ENCODE assay signal across 8 cellular contexts in the genomic region with DNA sequence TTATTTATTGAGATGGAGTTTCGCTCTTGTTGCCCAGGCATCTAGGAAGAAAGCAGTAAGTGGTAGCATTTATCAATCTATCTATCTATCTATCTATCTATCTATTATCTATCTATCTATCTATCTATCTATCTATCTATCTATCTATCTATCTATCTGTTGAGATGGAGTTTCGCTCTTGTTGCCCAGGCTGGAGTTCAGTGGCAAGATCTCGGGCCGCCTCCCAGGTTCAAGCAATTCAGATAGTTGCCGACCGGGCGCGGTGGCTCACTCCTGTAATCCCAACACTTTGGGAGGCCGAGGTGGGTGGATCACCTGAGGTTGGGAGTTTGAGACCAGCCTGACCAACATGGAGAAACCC. TPM values are rescaled to one million over a fixed set of nuclear protein-coding genes. Genes with fewer than 3 reads are reported as not detected.
DNase-seq lines count a peak whose midpoint lies in the region; ATAC-seq and TF ChIP-seq lines count a peak whose summit lies in the region.
"Not testable (repeated sequence)": the region's sequence is repeated elsewhere in the genome, so short reads cannot be mapped to it uniquely, and the experiment has no call there.

No MANE protein-coding gene starts in this region.

- H3K4me1 ChIP-seq in ACC112 (ENCODE audit: control insufficient read depth, insufficient read depth, low read length, unreplicated experiment) = not testable (repeated sequence)
- peaks cover 12 to 15% of the 10 kb centered on the region in 2 experiments for H3K4me1 ChIP-seq in HCT116 (ENCODE audit: control insufficient read depth in 1 of 2, insufficient read depth in 2 of 2, low read length in 2 of 2)
- H3K4me1 ChIP-seq in OCI-LY1 (ENCODE audit: insufficient read depth, low read length, severe bottlenecking) = peaks cover 13% of the 10 kb centered on the region

- H3K4me3 Mint-ChIP-seq in activated CD8-positive, alpha-beta T cell treated with anti-CD3 and anti-CD28 coated beads for 36 hours = peak overlapping the region; percentile 89
- H3K4me3 Mint-ChIP-seq in MCF 10A (ENCODE audit: unreplicated experiment) = peak overlapping the region; percentile 83
- peak overlapping the region; percentile 93 for H3K4me3 Mint-ChIP-seq in natural killer cell treated with Interleukin-12 subunit alpha and Interleukin-12 subunit beta and Interleukin-15 and Interleukin-18, amount 100 ng/mL, for 72 hours
- H3K4me3 Mint-ChIP-seq in stimulated activated effector memory CD8-positive, alpha-beta T cell treated with anti-CD3 and anti-CD28 coated beads, Interleukin-12 subunit alpha, Interleukin-12 subunit beta, amount 100 ng/mL, for 72 hours = peak overlapping the region; percentile 88

- intact Hi-C loops in HCT116 (cut with micrococcal nuclease) = loop anchor here (1.0 to 10.0 kb wide), 3 partner anchors 10 to 86 kb away; a partner anchor contains a TSS
- intact Hi-C loops in activated CD8-positive, alpha-beta T cell treated with anti-CD3 and anti-CD28 coated beads for 36 hours (cut with micrococcal nuclease) = loop anchor here (5.0 kb wide), 1 partner anchor 34 kb away; a partner anchor contains a TSS
- intact Hi-C loops in MCF 10A (cut with micrococcal nuclease); Right ventricle myocardium superior (cut with DNase I): not testable (repeated sequence)

- TF ChIP-seq POLR2A in HCT116 (IDR thresholded peaks at IDR 0.05; ENCODE audit: borderline replicate concordance, extremely low read depth, insufficient read depth, insufficient read length) = not testable (repeated sequence)

- TSS peak; percentile 85 for BruUV-seq in HCT116 (replicated peaks; lab: Mats Ljungman, UMichigan)
- BruUV-seq in MCF 10A (replicated peaks; lab: Mats Ljungman, UMichigan) = not testable (repeated sequence)

- DNase-seq in HCT116 (ENCODE audit: low read depth, low spot score); activated CD8-positive, alpha-beta T cell treated with anti-CD3 and anti-CD28 coated beads for 36 hours; MCF 10A (ENCODE audit: unreplicated experiment); natural killer cell treated with Interleukin-12 subunit alpha and Interleukin-12 subunit beta and Interleukin-15 and Interleukin-18, amount 100 ng/mL, for 72 hours (ENCODE audit: low spot score); stimulated activated effector memory CD8-positive, alpha-beta T cell treated with anti-CD3 and anti-CD28 coated beads, Interleukin-12 subunit alpha, Interleukin-12 subunit beta, amount 100 ng/mL, for 72 hours (ENCODE audit: low spot score in 2 of 2): not testable (repeated sequence)
- DNase-seq in Right ventricle myocardium superior = peak; percentile 41

- POLR2A ChIA-PET in HCT116 (lab: Charles Lee) = interaction anchor here (0.9 to 1.5 kb wide), 11 partner anchors 9 to 187 kb away, joined by 3 to 15 read pairs (median 4); a partner anchor contains a TSS
- POLR2A ChIA-PET in activated CD8-positive, alpha-beta T cell treated with anti-CD3 and anti-CD28 coated beads for 36 hours (lab: Charles Lee) = interaction anchor here (0.6 to 2.6 kb wide), 8 partner anchors 10 to 101 kb away, joined by 3 to 25 read pairs (median 6); a partner anchor contains a TSS
- POLR2A ChIA-PET in MCF 10A (lab: Yijun Ruan, JAX) = interaction anchor here (0.6 to 4.5 kb wide), 25 partner anchors 7 to 379 kb away, joined by 3 to 49 read pairs (median 7); a partner anchor contains a TSS

- not testable (repeated sequence) for H3F3A ChIP-seq in OCI-LY1 (ENCODE audit: insufficient read depth, low read length)

- peaks cover 11% of the 10 kb centered on the region for H3K4me1 Mint-ChIP-seq in activated CD8-positive, alpha-beta T cell treated with anti-CD3 and anti-CD28 coated beads for 36 hours (ENCODE audit: low read depth)
- peaks cover 14% of the 10 kb centered on the region for H3K4me1 Mint-ChIP-seq in MCF 10A (ENCODE audit: insufficient read depth, unreplicated experiment)
- peaks cover 11 to 14% of the 10 kb centered on the region in 2 donors for H3K4me1 Mint-ChIP-seq in natural killer cell treated with Interleukin-12 subunit alpha and Interleukin-12 subunit beta and Interleukin-15 and Interleukin-18, amount 100 ng/mL, for 72 hours (ENCODE audit: low read depth in 2 of 2)
- H3K4me1 Mint-ChIP-seq in stimulated activated effector memory CD8-positive, alpha-beta T cell treated with anti-CD3 and anti-CD28 coated beads, Interleukin-12 subunit alpha, Interleukin-12 subunit beta, amount 100 ng/mL, for 72 hours = peaks cover 24% of the 10 kb centered on the region

- peak; percentile 61 for ATAC-seq in HCT116
- ATAC-seq in activated CD8-positive, alpha-beta T cell treated with anti-CD3 and anti-CD28 coated beads for 36 hours; Right ventricle myocardium superior (ENCODE audit: poor library complexity); natural killer cell treated with Interleukin-12 subunit alpha and Interleukin-12 subunit beta and Interleukin-15 and Interleukin-18, amount 100 ng/mL, for 72 hours; stimulated activated effector memory CD8-positive, alpha-beta T cell treated with anti-CD3 and anti-CD28 coated beads, Interleukin-12 subunit alpha, Interleukin-12 subunit beta, amount 100 ng/mL, for 72 hours: not testable (repeated sequence)

- H3K9me3 Mint-ChIP-seq in activated CD8-positive, alpha-beta T cell treated with anti-CD3 and anti-CD28 coated beads for 36 hours; MCF 10A (ENCODE audit: unreplicated experiment); natural killer cell treated with Interleukin-12 subunit alpha and Interleukin-12 subunit beta and Interleukin-15 and Interleukin-18, amount 100 ng/mL, for 72 hours; stimulated activated effector memory CD8-positive, alpha-beta T cell treated with anti-CD3 and anti-CD28 coated beads, Interleukin-12 subunit alpha, Interleukin-12 subunit beta, amount 100 ng/mL, for 72 hours: not testable (repeated sequence)

- CTCF ChIA-PET in HCT116 (lab: Charles Lee) (interaction anchor here (0.9 to 2.3 kb wide), 3 partner anchors 9 to 336 kb away, joined by 5 to 13 read pairs (median 6); a partner anchor contains a TSS), MCF 10A (lab: Yijun Ruan, JAX) (interaction anchor here (0.6 to 1.6 kb wide), 4 partner anchors 10 to 95 kb away, joined by 3 to 8 read pairs (median 4); no protein-coding TSS in a partner anchor)
- CTCF ChIA-PET in activated CD8-positive, alpha-beta T cell treated with anti-CD3 and anti-CD28 coated beads for 36 hours (lab: Charles Lee) = interaction anchor here (0.6 to 2.7 kb wide), 5 partner anchors 10 to 105 kb away, joined by 3 to 31 read pairs (median 4); a partner anchor contains a TSS

- TF ChIP-seq RAD21 in HCT116 (IDR thresholded peaks at IDR 0.05; ENCODE audit: low read depth) = not testable (repeated sequence)

- not testable (repeated sequence) for H3K9me3 ChIP-seq in HCT116 (ENCODE audit: control insufficient read depth in 1 of 2, insufficient read depth in 1 of 2, low read depth in 1 of 2, low read length in 2 of 2); OCI-LY1 (ENCODE audit: low read length)

- RAD21 ChIA-PET in HCT116 (lab: Charles Lee; ENCODE audit: low non-redundant PET in 1 of 2, low total read pairs in 2 of 2, uncharacterized antibody in 2 of 2, unreplicated experiment in 2 of 2) = interaction anchor here in 1 of 2 experiments (0.7 kb wide), 1 partner anchor 36 kb away, joined by 4 read pairs; no protein-coding TSS in a partner anchor

- H3K9me2 ChIP-seq in HCT116 (ENCODE audit: insufficient read depth); OCI-LY1 (ENCODE audit: low read depth, low read length): not testable (repeated sequence)

- H3K9ac ChIP-seq in HCT116 (ENCODE audit: low read length) = peak overlapping the region; percentile 90; the same call in 1 of the 2 replicates
- peak overlapping the region; percentile 47; the same call in 1 of the 2 replicates for H3K9ac ChIP-seq in OCI-LY1 (ENCODE audit: low read length)

- H3K4me3 ChIP-seq in ACC112 (ENCODE audit: low read depth, low read length) (peak overlapping the region; percentile 86), HCT116 (replicated peaks in 1 of 2; ENCODE audit: low read depth in 1 of 2, low read length in 2 of 2) (peak overlapping the region; percentile 30 to 94), OCI-LY1 (ENCODE audit: low read depth, low read length, poor library complexity, severe bottlenecking) (peak overlapping the region; percentile 92)

- not testable (repeated sequence) for H3K27me3 ChIP-seq in ACC112 (ENCODE audit: insufficient read depth, low read length); HCT116 (ENCODE audit: insufficient read depth, low read length); OCI-LY1 (ENCODE audit: insufficient read depth, low read length)

- not testable (repeated sequence) for H4K20me1 ChIP-seq in HCT116 (ENCODE audit: insufficient read depth); OCI-LY1 (ENCODE audit: insufficient read depth, low read length)

- H3K27ac Mint-ChIP-seq in activated CD8-positive, alpha-beta T cell treated with anti-CD3 and anti-CD28 coated beads for 36 hours = peak overlapping the region; percentile 66
- peak overlapping the region; percentile 75 for H3K27ac Mint-ChIP-seq in MCF 10A (ENCODE audit: low read depth, unreplicated experiment)
- H3K27ac Mint-ChIP-seq in natural killer cell treated with Interleukin-12 subunit alpha and Interleukin-12 subunit beta and Interleukin-15 and Interleukin-18, amount 100 ng/mL, for 72 hours = peak overlapping the region; percentile 80 to 95
- peak overlapping the region; percentile 91 for H3K27ac Mint-ChIP-seq in stimulated activated effector memory CD8-positive, alpha-beta T cell treated with anti-CD3 and anti-CD28 coated beads, Interleukin-12 subunit alpha, Interleukin-12 subunit beta, amount 100 ng/mL, for 72 hours

- peaks cover 16% of the 10 kb centered on the region for H3K36me3 Mint-ChIP-seq in activated CD8-positive, alpha-beta T cell treated with anti-CD3 and anti-CD28 coated beads for 36 hours (ENCODE audit: low read depth)
- H3K36me3 Mint-ChIP-seq in MCF 10A (ENCODE audit: insufficient read depth, unreplicated experiment) = peaks cover 20% of the 10 kb centered on the region
- H3K36me3 Mint-ChIP-seq in natural killer cell treated with Interleukin-12 subunit alpha and Interleukin-12 subunit beta and Interleukin-15 and Interleukin-18, amount 100 ng/mL, for 72 hours = not testable (repeated sequence)
- peaks cover 44% of the 10 kb centered on the region for H3K36me3 Mint-ChIP-seq in stimulated activated effector memory CD8-positive, alpha-beta T cell treated with anti-CD3 and anti-CD28 coated beads, Interleukin-12 subunit alpha, Interleukin-12 subunit beta, amount 100 ng/mL, for 72 hours

- H3K4me2 ChIP-seq in HCT116 (ENCODE audit: low read length) (peak overlapping the region; percentile 94), OCI-LY1 (ENCODE audit: low read length) (peak overlapping the region; percentile 96)

- H2AFZ ChIP-seq in ACC112 (ENCODE audit: low read length, unreplicated experiment); HCT116 (ENCODE audit: low read depth, low read length, poor library complexity, severe bottlenecking); OCI-LY1 (ENCODE audit: low read length): not testable (repeated sequence)

- not testable (repeated sequence) for H3K27me3 Mint-ChIP-seq in activated CD8-positive, alpha-beta T cell treated with anti-CD3 and anti-CD28 coated beads for 36 hours; MCF 10A (ENCODE audit: insufficient read depth, unreplicated experiment); natural killer cell treated with Interleukin-12 subunit alpha and Interleukin-12 subunit beta and Interleukin-15 and Interleukin-18, amount 100 ng/mL, for 72 hours

- not testable (repeated sequence) for TF ChIP-seq CTCF in HCT116 (IDR thresholded peaks at IDR 0.05 in 2 of 3, conservative IDR thresholded peaks at IDR 0.05 in 1 of 3; ENCODE audit: borderline replicate concordance in 1 of 3, insufficient read depth in 1 of 3, low read depth in 2 of 3, low read length in 2 of 3); OCI-LY1 (IDR thresholded peaks at IDR 0.05; ENCODE audit: low read length); activated CD8-positive, alpha-beta T cell treated with anti-CD3 and anti-CD28 coated beads for 36 hours (IDR thresholded peaks at IDR 0.05); MCF 10A (IDR thresholded peaks at IDR 0.05; ENCODE audit: unreplicated experiment)

- not testable (repeated sequence) for H3K36me3 ChIP-seq in ACC112 (ENCODE audit: insufficient read depth, low read length); OCI-LY1 (ENCODE audit: insufficient read depth, low read length)
- peaks cover 4 to 10% of the 10 kb centered on the region in 2 experiments; a peak in 2 of 4 replicates for H3K36me3 ChIP-seq in HCT116 (ENCODE audit: control insufficient read depth in 1 of 2, insufficient read depth in 2 of 2, low read length in 2 of 2)

- H3K79me2 ChIP-seq in ACC112 (ENCODE audit: control insufficient read depth, insufficient read depth, low read length, unreplicated experiment) (peaks cover 12% of the 10 kb centered on the region), HCT116 (ENCODE audit: insufficient read depth, low read length) (peaks cover 15% of the 10 kb centered on the region)
- not testable (repeated sequence) for H3K79me2 ChIP-seq in OCI-LY1 (ENCODE audit: insufficient read depth, low read length)

- H3K27ac ChIP-seq in ACC112 (ENCODE audit: low read depth, low read length); OCI-LY1 (ENCODE audit: low read depth, low read length, poor library complexity, severe bottlenecking): not testable (repeated sequence)
- H3K27ac ChIP-seq in HCT116 (ENCODE audit: low read depth, low read length) = peak overlapping the region; percentile 45; the same call in 1 of the 2 replicates

RNA-seq across cellular contexts. Expression of a gene that starts 0.5 kb away (rescaled TPM):
- total RNA-seq in HCT116 (2021; ENCODE audit: unreplicated experiment) (109 TPM), MCF 10A (2022) (95.0 and 95.1 TPM in 2 replicates), Right ventricle myocardium superior (36.8 TPM)
- 177 and 185 TPM in 2 replicates for polyA plus RNA-seq in HCT116 (2012)
- total RNA-seq in activated CD8-positive, alpha-beta T cell treated with anti-CD3 and anti-CD28 coated beads for 36 hours = 100 to 1,000 TPM; 109 to 111 TPM
- 100 to 1,000 TPM in 1 of 2 donors, 10 to 100 TPM in 1; 93.3 to 127 TPM for total RNA-seq in natural killer cell treated with Interleukin-12 subunit alpha and Interleukin-12 subunit beta and Interleukin-15 and Interleukin-18, amount 100 ng/mL, for 72 hours

RNA-seq across cellular contexts. Expression of a gene that starts 6.9 kb away (rescaled TPM):
- total RNA-seq in HCT116 (2021; ENCODE audit: unreplicated experiment) (11.3 TPM), MCF 10A (2022) (7.1 and 11.6 TPM in 2 replicates), Right ventricle myocardium superior (9.7 TPM)
- polyA plus RNA-seq in HCT116 (2012) = 3.2 and 3.6 TPM in 2 replicates
- total RNA-seq in activated CD8-positive, alpha-beta T cell treated with anti-CD3 and anti-CD28 coated beads for 36 hours = 10 to 100 TPM in 1 of 2 experiments, 1 to 10 TPM in 1; 9.8 to 11.8 TPM
- total RNA-seq in natural killer cell treated with Interleukin-12 subunit alpha and Interleukin-12 subunit beta and Interleukin-15 and Interleukin-18, amount 100 ng/mL, for 72 hours = 1 to 10 TPM; 6.5 to 8.1 TPM

RNA-seq across cellular contexts. Expression of a gene that starts 10.3 kb away (rescaled TPM):
- total RNA-seq in HCT116 (2021; ENCODE audit: unreplicated experiment) (24.2 TPM), MCF 10A (2022) (11.6 and 12.0 TPM in 2 replicates), Right ventricle myocardium superior (9.2 TPM)
- polyA plus RNA-seq in HCT116 (2012) = 18.9 and 25.1 TPM in 2 replicates
- total RNA-seq in activated CD8-positive, alpha-beta T cell treated with anti-CD3 and anti-CD28 coated beads for 36 hours = 10 to 100 TPM; 13.7 to 16.7 TPM
- 10 to 100 TPM; 13.9 to 34.1 TPM for total RNA-seq in natural killer cell treated with Interleukin-12 subunit alpha and Interleukin-12 subunit beta and Interleukin-15 and Interleukin-18, amount 100 ng/mL, for 72 hours

RNA-seq across cellular contexts. Expression of a gene that starts 26.4 kb away (rescaled TPM):
- total RNA-seq in HCT116 (2021; ENCODE audit: unreplicated experiment) (51.6 TPM), MCF 10A (2022) (45.1 and 47.8 TPM in 2 replicates), Right ventricle myocardium superior (17.1 TPM)
- polyA plus RNA-seq in HCT116 (2012) = 74.2 and 78.3 TPM in 2 replicates
- total RNA-seq in activated CD8-positive, alpha-beta T cell treated with anti-CD3 and anti-CD28 coated beads for 36 hours = 10 to 100 TPM; 18.6 to 19.5 TPM
- 10 to 100 TPM; 30.5 to 31.1 TPM for total RNA-seq in natural killer cell treated with Interleukin-12 subunit alpha and Interleukin-12 subunit beta and Interleukin-15 and Interleukin-18, amount 100 ng/mL, for 72 hours

RNA-seq across cellular contexts. Expression of a gene that starts 31.0 kb away (rescaled TPM):
- 18.4 TPM for total RNA-seq in HCT116 (2021; ENCODE audit: unreplicated experiment)
- 11.3 and 14.4 TPM in 2 replicates for polyA plus RNA-seq in HCT116 (2012)
- 10 to 100 TPM; 12.3 to 12.7 TPM for total RNA-seq in activated CD8-positive, alpha-beta T cell treated with anti-CD3 and anti-CD28 coated beads for 36 hours
- total RNA-seq in MCF 10A (2022) = 9.6 and 9.9 TPM in 2 replicates
- 17.4 TPM for total RNA-seq in Right ventricle myocardium superior
- total RNA-seq in natural killer cell treated with Interleukin-12 subunit alpha and Interleukin-12 subunit beta and Interleukin-15 and Interleukin-18, amount 100 ng/mL, for 72 hours = 10 to 100 TPM; 13.0 to 20.1 TPM
